In the genomic region with DNA sequence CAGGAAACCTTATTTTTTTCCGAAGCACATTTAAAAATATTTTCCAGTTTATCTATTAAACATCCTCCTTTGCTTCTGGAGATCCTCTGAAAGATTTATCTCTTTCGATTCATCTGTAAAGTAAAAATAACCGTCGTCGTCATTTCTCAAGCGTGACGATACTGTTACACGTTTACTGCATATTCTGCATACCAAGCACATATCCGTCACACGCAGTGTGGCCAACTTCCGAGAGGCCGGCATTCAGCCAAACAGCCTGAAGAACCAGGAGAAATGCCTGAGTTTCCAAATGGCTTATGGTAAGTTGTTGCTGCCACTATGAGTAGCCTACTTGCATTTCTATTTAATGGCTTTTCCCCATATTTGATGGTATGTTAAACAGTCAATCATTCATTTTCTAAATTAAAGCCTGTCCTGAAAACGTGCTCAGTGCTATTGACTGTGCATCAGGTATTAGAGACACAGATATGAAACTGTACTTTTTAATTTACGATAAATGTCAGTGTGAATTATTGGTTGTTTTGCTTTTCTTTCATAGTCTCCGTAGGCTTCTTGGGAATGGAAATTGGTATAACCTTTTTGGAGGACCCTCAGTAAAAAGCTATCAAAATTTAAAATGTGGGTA, we compare ENCODE assay signal across 14 cellular contexts.
DNase-seq lines count a peak whose midpoint lies in the region; ATAC-seq and TF ChIP-seq lines count a peak whose summit lies in the region.
"Had no signal": no experiment of that assay in that cellular context is flagged by ENCODE, and none has a peak within 500 bp of the region (broad histone marks: within the 10 kb centered on the region; RNA-seq: fewer than 3 reads in every experiment).

No MANE protein-coding gene starts in this region.

- H3K36me3 ChIP-seq in left ventricle myocardium inferior (no peaks in the 10 kb centered on the region), mucosa of descending colon (ENCODE audit: low read depth) (no peaks in the 10 kb centered on the region), rectal smooth muscle tissue (ENCODE audit: control insufficient read depth, insufficient read depth, low read length) (no peaks in the 10 kb centered on the region), transverse colon (no peaks in the 10 kb centered on the region)
- H3K36me3 ChIP-seq: BLaER1 treated with 17β-estradiol and CSF1 and Interleukin-3, amounts not matched to agents 10 nM and 100 nM had no signal

- DNase-seq in left ventricle myocardium inferior (peak; percentile 27), left cardiac atrium (no peak), mucosa of descending colon (peak in 2 of 3 donors; percentile 24 to 58), transverse colon (peak; percentile 44), DMS153 (lab: John Stamatoyannopoulos, UW) (no peak)
- DNase-seq: 8988T; CD4-positive, CD25-positive, alpha-beta regulatory T cell; HCEC 1CT; IMR-90 had no signal

- H3K27ac ChIP-seq in left ventricle myocardium inferior (replicated peaks) (no peak overlapping the region), rectal smooth muscle tissue (ENCODE audit: low read depth, low read length) (peak overlapping the region; percentile 0), transverse colon (peak overlapping the region in 3 of 4 donors; percentile 37 to 66 (median 44))
- H3K27ac ChIP-seq: BLaER1 treated with 17β-estradiol and CSF1 and Interleukin-3, amounts not matched to agents 10 nM and 100 nM; HL-60 had no signal

- no peak overlapping the region for H3K9ac ChIP-seq in rectal smooth muscle tissue (ENCODE audit: low read length)
- H3K9ac ChIP-seq: BLaER1 treated with 17β-estradiol and CSF1 and Interleukin-3, amounts not matched to agents 10 nM and 100 nM had no signal

- TF ChIP-seq POLR2A in transverse colon (IDR thresholded peaks at IDR 0.05): no peak

- peaks cover 14% of the 10 kb centered on the region for H3K4me1 ChIP-seq in left ventricle myocardium inferior
- H3K4me1 ChIP-seq in mucosa of descending colon (ENCODE audit: low read depth): no peaks in the 10 kb centered on the region
- no peaks in the 10 kb centered on the region for H3K4me1 ChIP-seq in rectal smooth muscle tissue (ENCODE audit: control insufficient read depth, insufficient read depth, low read length)
- H3K4me1 ChIP-seq in transverse colon: no peaks in the 10 kb centered on the region

- H3K27me3 ChIP-seq in left ventricle myocardium inferior (ENCODE audit: low read depth) (no peaks in the 10 kb centered on the region), rectal smooth muscle tissue (ENCODE audit: control insufficient read depth, insufficient read depth, low read length) (no peaks in the 10 kb centered on the region), transverse colon (no peaks in the 10 kb centered on the region)
- H3K27me3 ChIP-seq: BLaER1 treated with 17β-estradiol and CSF1 and Interleukin-3, amounts not matched to agents 10 nM and 100 nM had no signal

- TF ChIP-seq CTCF in left ventricle myocardium inferior (IDR thresholded peaks at IDR 0.05; ENCODE audit: borderline replicate concordance) (no peak), mucosa of descending colon (IDR thresholded peaks at IDR 0.05) (no peak), transverse colon (IDR thresholded peaks at IDR 0.05) (no peak)

- 82 to 86% methylated on average over 14 to 15 of the region's 15 CpGs for WGBS in transverse colon (ENCODE audit: low coverage in 1 of 2), 2 donors

- ATAC-seq in left cardiac atrium: no peak
- ATAC-seq in mucosa of descending colon: no peak
- ATAC-seq in GM19023 (IDR thresholded peaks at IDR 0.05; ENCODE audit: unreplicated experiment): no peak
- ATAC-seq in GM19455 (IDR thresholded peaks at IDR 0.05; ENCODE audit: unreplicated experiment): no peak

- H3K4me3 ChIP-seq in left ventricle myocardium inferior: no peak overlapping the region
- H3K4me3 ChIP-seq in mucosa of descending colon: no peak overlapping the region
- no peak overlapping the region for H3K4me3 ChIP-seq in rectal smooth muscle tissue (ENCODE audit: low read length)
- no peak overlapping the region for H3K4me3 ChIP-seq in transverse colon
- H3K4me3 ChIP-seq: BLaER1 treated with 17β-estradiol and CSF1 and Interleukin-3, amounts not matched to agents 10 nM and 100 nM had no signal

- intact Hi-C loops in left ventricle myocardium inferior (cut with micrococcal nuclease): no loop called here
- intact Hi-C loops in left cardiac atrium (cut with DNase I): no loop called here
- intact Hi-C loops in mucosa of descending colon (cut with DNase I, micrococcal nuclease): no loop called here
- intact Hi-C loops in transverse colon (cut with DNase I; ENCODE audit: low total_unique reads): no loop called here

- H3K9me3 ChIP-seq in left ventricle myocardium inferior (replicated peaks) (peaks cover 15% of the 10 kb centered on the region), mucosa of descending colon (no peaks in the 10 kb centered on the region), transverse colon (peaks cover 0 to 3% of the 10 kb centered on the region in 2 donors)

- peak; percentile 78 for TF ChIP-seq EP300 in transverse colon (IDR thresholded peaks at IDR 0.05; ENCODE audit: low read depth)

- in situ Hi-C loops in transverse colon (cut with MboI; ENCODE audit: low pct_ligation_motif_present in 1 of 4, low pct_unique_long_range_greater_than_20kb in 1 of 4, low sequenced_read_pairs in 3 of 4): no loop called here

Comparison
In these comparisons a context has a peak if more than half of its experiments do, and no peak if none do; other contexts are left out.
1. DNase-seq: peak in left ventricle myocardium inferior (single experiment), mucosa of descending colon (2 of 3) and transverse colon (single experiment); none in left cardiac atrium (single experiment) and DMS153 (single experiment).